Comparison of ENCODE assay signal across 13 cellular contexts in genomic region chr5:14184082-14184481, GRCh38. TPM values are rescaled to one million over a fixed set of nuclear protein-coding genes. Genes with fewer than 3 reads are reported as not detected.
DNase-seq lines count a peak whose midpoint lies in the region; ATAC-seq, FAIRE-seq and TF ChIP-seq lines count a peak whose summit lies in the region.
"Had no signal": no experiment of that assay in that cellular context is flagged by ENCODE, and none has a peak within 500 bp of the region (broad histone marks: within the 10 kb centered on the region; RNA-seq: fewer than 3 reads in every experiment).

No MANE protein-coding gene starts in this region.

- no peaks in the 10 kb centered on the region for H3K27me3 ChIP-seq in ACC112 (ENCODE audit: insufficient read depth, low read length)
- H3K27me3 ChIP-seq in heart left ventricle: no peaks in the 10 kb centered on the region
- no peaks in the 10 kb centered on the region for H3K27me3 ChIP-seq in psoas muscle (ENCODE audit: insufficient read depth in 3 of 3, low read length in 2 of 3)

- H3K27ac ChIP-seq in ACC112 (ENCODE audit: low read depth, low read length) (peak overlapping the region; percentile 99), heart left ventricle (peak overlapping the region; percentile 2 to 90 (median 65)), psoas muscle (peak overlapping the region; percentile 80)

- intact Hi-C loops in heart left ventricle (cut with DNase I): loop anchor here in 3 of 10 donors (5.0 kb wide), 1 partner anchor 37 kb away; no protein-coding TSS in a partner anchor
- intact Hi-C loops in psoas muscle (cut with DNase I): loop anchor here in 1 of 2 donors (5.0 kb wide), 1 partner anchor 37 kb away; no protein-coding TSS in a partner anchor

- FAIRE-seq in urothelium cell line (lab: Jason Lieb, UNC): no peak
- FAIRE-seq: islet of Langerhans had no signal

- no peak for TF ChIP-seq POLR2A in heart left ventricle (IDR thresholded peaks at IDR 0.05)

- peak overlapping the region; percentile 42 for H3K4me3 ChIP-seq in ACC112 (ENCODE audit: low read depth, low read length)
- H3K4me3 ChIP-seq in astrocyte of the cerebellum (ENCODE audit: low read depth, low read length): peak overlapping the region; percentile 5
- H3K4me3 ChIP-seq in heart left ventricle: peak overlapping the region in 3 of 12 donors; percentile 11 to 26 (median 24)
- H3K4me3 ChIP-seq in psoas muscle: no peak overlapping the region

- H2AFZ ChIP-seq in ACC112 (ENCODE audit: low read length, unreplicated experiment): no peak overlapping the region

- ATAC-seq in heart left ventricle (peak; percentile 44 to 60 (median 58)), psoas muscle (peak in 1 of 4 donors; percentile 44)
- ATAC-seq: stimulated activated naive CD8-positive, alpha-beta T cell treated with anti-CD3 and anti-CD28 coated beads, Interleukin-15, Interleukin-2, amounts not matched to agents 100 U/mL and 50 U/mL, for 24 hours had no signal

- in situ Hi-C loops in astrocyte of the cerebellum (cut with HindIII; ENCODE audit: low sequenced_read_pairs): no loop called here

- DNase-seq in astrocyte of the cerebellum (ENCODE audit: low read depth) (no peak), heart left ventricle (peak in 1 of 5 donors; percentile 41), psoas muscle (no peak), GDM1 (lab: John Stamatoyannopoulos, UW) (no peak), T-helper 9 cell (no peak), urothelium cell line (ENCODE audit: low spot score) (no peak), RKO (ENCODE audit: low spot score) (no peak)
- DNase-seq: activated B cell treated with CpG ODN at 0.5 μM for 24 hours; SIG-M5; stimulated activated CD4-positive, alpha-beta T cell treated with anti-CD3 and anti-CD28 coated beads, Interleukin-2, amount 100 ng/mL, for 24 hours; stimulated activated naive CD8-positive, alpha-beta T cell treated with anti-CD3 and anti-CD28 coated beads, Interleukin-15, Interleukin-2, amounts not matched to agents 100 U/mL and 50 U/mL, for 24 hours had no signal

- WGBS in heart left ventricle, 4 donors: 60 to 73% (median 71%) methylated on average over 7 of the region's 7 CpGs
- WGBS in psoas muscle, 3 donors: 49 to 68% (median 52%) methylated on average over 7 of the region's 7 CpGs

- H3K9me3 ChIP-seq in heart left ventricle (no peaks in the 10 kb centered on the region), psoas muscle (no peaks in the 10 kb centered on the region)

- H3K79me2 ChIP-seq in ACC112 (ENCODE audit: control insufficient read depth, insufficient read depth, low read length, unreplicated experiment): peaks cover 98% of the 10 kb centered on the region

- H3K4me1 ChIP-seq in ACC112 (ENCODE audit: control insufficient read depth, insufficient read depth, low read length, unreplicated experiment) (peaks cover 98% of the 10 kb centered on the region), heart left ventricle (peaks cover 20 to 84% (median 62%) of the 10 kb centered on the region in 12 donors), psoas muscle (peaks cover 84% of the 10 kb centered on the region)

- H3K36me3 ChIP-seq in ACC112 (ENCODE audit: insufficient read depth, low read length) (no peaks in the 10 kb centered on the region), heart left ventricle (no peaks in the 10 kb centered on the region), psoas muscle (ENCODE audit: insufficient read depth in 1 of 2, low read depth in 1 of 2) (no peaks in the 10 kb centered on the region)

- TF ChIP-seq CTCF in astrocyte of the cerebellum (IDR thresholded peaks at IDR 0.05; ENCODE audit: low read depth, low read length, missing control alignments): no peak
- no peak for TF ChIP-seq CTCF in heart left ventricle (IDR thresholded peaks at IDR 0.05)
- no peak for TF ChIP-seq CTCF in psoas muscle (IDR thresholded peaks at IDR 0.05)

RNA-seq across cellular contexts. Expression of gene TRIO, which starts 40.9 kb away (rescaled TPM):
- total RNA-seq in heart left ventricle (10 to 100 TPM; 45.4 to 99.1 (median 63.2) TPM), psoas muscle (10 to 100 TPM; 35.0 to 77.5 (median 51.7) TPM)
- polyA plus RNA-seq in heart left ventricle (10 to 100 TPM; 35.2 to 50.9 TPM), psoas muscle (10 to 100 TPM; 18.5 to 31.7 (median 19.4) TPM)
